ENCODE assay signal across 16 cellular contexts in the genomic region with DNA sequence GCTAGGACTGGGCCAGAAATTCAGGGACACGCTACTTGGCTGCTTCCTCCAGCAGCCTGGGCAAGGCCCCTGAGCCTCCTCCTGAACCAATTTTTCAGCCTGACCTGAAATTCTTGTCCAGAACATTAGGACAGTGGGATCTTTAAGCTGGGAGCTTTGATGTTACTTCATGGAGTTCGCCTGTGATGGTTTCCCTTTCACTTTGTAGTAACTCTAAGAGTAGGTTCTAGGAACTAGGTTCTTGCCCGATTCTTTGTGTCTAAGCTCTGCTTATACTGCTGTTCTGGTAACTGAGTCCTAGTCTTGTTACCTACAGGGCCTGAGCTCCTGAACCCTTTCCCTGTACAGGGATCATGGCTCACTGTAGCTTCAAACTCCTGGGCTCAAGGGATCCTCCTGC.
DNase-seq lines count a peak whose midpoint lies in the region; ATAC-seq and TF ChIP-seq lines count a peak whose summit lies in the region.
"Had no signal": no experiment of that assay in that cellular context is flagged by ENCODE, and none has a peak within 500 bp of the region (broad histone marks: within the 10 kb centered on the region; RNA-seq: fewer than 3 reads in every experiment).

No MANE protein-coding gene starts in this region.

- H3K14ac ChIP-seq in H9 (ENCODE audit: insufficient read depth, low read length) = no peak overlapping the region

- H3K79me2 ChIP-seq in H9 (ENCODE audit: insufficient read depth, low read length) = no peaks in the 10 kb centered on the region

- no peak overlapping the region for H3K56ac ChIP-seq in H9 (ENCODE audit: insufficient read length, low read depth, low read length)

- H3K9ac ChIP-seq in H9 (ENCODE audit: extremely low read depth, insufficient read length, low read length) = no peak overlapping the region

- no peak overlapping the region for H3K27ac ChIP-seq in H9 (ENCODE audit: insufficient read length, low read depth, low read length)
- H3K27ac ChIP-seq: brain microvascular endothelial cell, pancreas, thoracic aorta had no signal

- H3K27me3 ChIP-seq in H9 (ENCODE audit: insufficient read depth, low read length) = no peaks in the 10 kb centered on the region
- H3K27me3 ChIP-seq: pancreas had no signal

- no peak overlapping the region for H3T11ph ChIP-seq in H9 (ENCODE audit: low read length)

- no peaks in the 10 kb centered on the region for H3K36me3 Mint-ChIP-seq in activated naive CD4-positive, alpha-beta T cell treated with anti-CD3 and anti-CD28 coated beads for 36 hours (ENCODE audit: low read depth)
- H3K36me3 Mint-ChIP-seq in activated T-helper 1 cell treated with anti-CD3 and anti-CD28 coated beads, Interleukin-12 subunit alpha, Interleukin-12 subunit beta, Interleukin-2, Interleukin-4 antibody, amounts not matched to agents 30 ng/mL and 10 ng/mL and 1 ng/mL, durations not matched to agents 14 hours and 24 hours and 36 hours (ENCODE audit: low read depth) = no peaks in the 10 kb centered on the region
- H3K36me3 Mint-ChIP-seq in H9 (ENCODE audit: insufficient read depth in 1 of 3, low read depth in 3 of 3) = no peaks in the 10 kb centered on the region

- intact Hi-C loops in activated naive CD4-positive, alpha-beta T cell treated with anti-CD3 and anti-CD28 coated beads for 36 hours (cut with micrococcal nuclease) = loop anchor here (5.0 kb wide), 2 partner anchors 140 to 195 kb away; no protein-coding TSS in a partner anchor
- intact Hi-C loops in activated T-helper 1 cell treated with anti-CD3 and anti-CD28 coated beads, Interleukin-12 subunit alpha, Interleukin-12 subunit beta, Interleukin-2, Interleukin-4 antibody, amounts not matched to agents 30 ng/mL and 10 ng/mL and 1 ng/mL, durations not matched to agents 14 hours and 24 hours and 36 hours (cut with micrococcal nuclease) = loop anchor here (5.0 kb wide), 1 partner anchor 140 kb away; no protein-coding TSS in a partner anchor

- H4K5ac ChIP-seq in H9 (ENCODE audit: insufficient read length, low read depth, low read length) = no peak overlapping the region

- H3K79me1 ChIP-seq in H9 (ENCODE audit: insufficient read depth, low read depth, low read length, poor library complexity, severe bottlenecking) = no peaks in the 10 kb centered on the region

- H2BK5ac ChIP-seq in H9 (ENCODE audit: insufficient read length, low read length) = no peak overlapping the region

- no CpG with 5 or more reads among the region's 3 CpGs for WGBS in H9 (ENCODE audit: extremely low coverage, insufficient read length, low lambda C conversion rate)

- H3K27ac Mint-ChIP-seq in activated naive CD4-positive, alpha-beta T cell treated with anti-CD3 and anti-CD28 coated beads for 36 hours = peak overlapping the region; percentile 3
- H3K27ac Mint-ChIP-seq in activated T-helper 1 cell treated with anti-CD3 and anti-CD28 coated beads, Interleukin-12 subunit alpha, Interleukin-12 subunit beta, Interleukin-2, Interleukin-4 antibody, amounts not matched to agents 30 ng/mL and 10 ng/mL and 1 ng/mL, durations not matched to agents 14 hours and 24 hours and 36 hours = peak overlapping the region; percentile 56
- peak overlapping the region in 1 of 2 donors; percentile 85 for H3K27ac Mint-ChIP-seq in stimulated activated naive CD8-positive, alpha-beta T cell treated with anti-CD3 and anti-CD28 coated beads, Interleukin-15, amount 100 ng/mL, for 72 hours
- H3K27ac Mint-ChIP-seq in H9 = no peak overlapping the region
- H3K27ac Mint-ChIP-seq: GM23338 had no signal

- H3K9me3 ChIP-seq in H9 (ENCODE audit: control insufficient read depth, low read depth, low read length) = no peaks in the 10 kb centered on the region
- H3K9me3 ChIP-seq: pancreas, thoracic aorta had no signal

- H3K4ac ChIP-seq in H9 (ENCODE audit: low read depth, low read length) = no peak overlapping the region

- TF ChIP-seq CTCF in H9 (conservative IDR thresholded peaks at IDR 0.05) = no peak

- H3K9me3 Mint-ChIP-seq in activated naive CD4-positive, alpha-beta T cell treated with anti-CD3 and anti-CD28 coated beads for 36 hours = no peaks in the 10 kb centered on the region
- H3K9me3 Mint-ChIP-seq in activated T-helper 1 cell treated with anti-CD3 and anti-CD28 coated beads, Interleukin-12 subunit alpha, Interleukin-12 subunit beta, Interleukin-2, Interleukin-4 antibody, amounts not matched to agents 30 ng/mL and 10 ng/mL and 1 ng/mL, durations not matched to agents 14 hours and 24 hours and 36 hours = no peaks in the 10 kb centered on the region
- H3K9me3 Mint-ChIP-seq in stimulated activated naive CD8-positive, alpha-beta T cell treated with anti-CD3 and anti-CD28 coated beads, Interleukin-15, amount 100 ng/mL, for 72 hours = no peaks in the 10 kb centered on the region
- H3K9me3 Mint-ChIP-seq in H9 = no peaks in the 10 kb centered on the region
- H3K9me3 Mint-ChIP-seq: GM23338 had no signal

- no peak overlapping the region for H3K4me2 ChIP-seq in H9 (ENCODE audit: insufficient read depth, insufficient read length, low read length)
- H3K4me2 ChIP-seq: GM23338 had no signal

- ATAC-seq in HG03175 (IDR thresholded peaks at IDR 0.05; ENCODE audit: unreplicated experiment) = peak; percentile 19
- ATAC-seq in stimulated activated naive CD8-positive, alpha-beta T cell treated with anti-CD3 and anti-CD28 coated beads, Interleukin-15, amount 100 ng/mL, for 72 hours = no peak
- no peak for ATAC-seq in GM21528 (IDR thresholded peaks at IDR 0.05; ENCODE audit: low FRiP score, unreplicated experiment)
- ATAC-seq in GM18502 (IDR thresholded peaks at IDR 0.05; ENCODE audit: poor library complexity, unreplicated experiment) = no peak
- ATAC-seq: GM23338, pancreas had no signal

- H2BK120ac ChIP-seq in H9 (ENCODE audit: low read depth, low read length, poor library complexity, severe bottlenecking) = no peak overlapping the region

- no peak overlapping the region for H2BK12ac ChIP-seq in H9 (ENCODE audit: insufficient read length, low read depth, low read length)

- no peak overlapping the region for H4K91ac ChIP-seq in H9 (ENCODE audit: insufficient read length, low read depth, low read length)

- H3K23me2 ChIP-seq in H9 (ENCODE audit: insufficient read length, low read depth, low read length, poor library complexity, severe bottlenecking) = peaks cover 7% of the 10 kb centered on the region

- H2AK5ac ChIP-seq in H9 (ENCODE audit: insufficient read length, low read length) = no peak overlapping the region

- peaks cover 3% of the 10 kb centered on the region; the same call in 1 of the 2 replicates for H3K4me1 ChIP-seq in H9 (ENCODE audit: insufficient read depth, low read length)

- no peak overlapping the region for H2AFZ ChIP-seq in H9 (ENCODE audit: low read length)
- H2AFZ ChIP-seq: GM23338 had no signal

- H3K4me3 Mint-ChIP-seq in activated naive CD4-positive, alpha-beta T cell treated with anti-CD3 and anti-CD28 coated beads for 36 hours = peak overlapping the region; percentile 44
- H3K4me3 Mint-ChIP-seq in activated T-helper 1 cell treated with anti-CD3 and anti-CD28 coated beads, Interleukin-12 subunit alpha, Interleukin-12 subunit beta, Interleukin-2, Interleukin-4 antibody, amounts not matched to agents 30 ng/mL and 10 ng/mL and 1 ng/mL, durations not matched to agents 14 hours and 24 hours and 36 hours = peak overlapping the region; percentile 70
- H3K4me3 Mint-ChIP-seq in stimulated activated naive CD8-positive, alpha-beta T cell treated with anti-CD3 and anti-CD28 coated beads, Interleukin-15, amount 100 ng/mL, for 72 hours = peak overlapping the region; percentile 67 to 76
- H3K4me3 Mint-ChIP-seq in H9 = no peak overlapping the region
- H3K4me3 Mint-ChIP-seq: GM23338 had no signal

- H3K27me3 Mint-ChIP-seq in activated naive CD4-positive, alpha-beta T cell treated with anti-CD3 and anti-CD28 coated beads for 36 hours (ENCODE audit: low read depth) = no peaks in the 10 kb centered on the region
- H3K27me3 Mint-ChIP-seq in activated T-helper 1 cell treated with anti-CD3 and anti-CD28 coated beads, Interleukin-12 subunit alpha, Interleukin-12 subunit beta, Interleukin-2, Interleukin-4 antibody, amounts not matched to agents 30 ng/mL and 10 ng/mL and 1 ng/mL, durations not matched to agents 14 hours and 24 hours and 36 hours (ENCODE audit: insufficient read depth) = peaks cover 13% of the 10 kb centered on the region
- H3K27me3 Mint-ChIP-seq in stimulated activated naive CD8-positive, alpha-beta T cell treated with anti-CD3 and anti-CD28 coated beads, Interleukin-15, amount 100 ng/mL, for 72 hours = peaks cover 8% of the 10 kb centered on the region
- peaks cover 28% of the 10 kb centered on the region for H3K27me3 Mint-ChIP-seq in H9 (ENCODE audit: low read depth)

- H4K8ac ChIP-seq in H9 (replicated peaks; ENCODE audit: insufficient read length, low read depth, low read length) = no peak overlapping the region

- DNase-seq in activated naive CD4-positive, alpha-beta T cell treated with anti-CD3 and anti-CD28 coated beads for 36 hours = no peak
- no peak for DNase-seq in activated naive CD4-positive, alpha-beta T cell treated with anti-CD3 and anti-CD28 coated beads, Interleukin-2, amount 50 U/mL, for 16 hours
- no peak for DNase-seq in activated T-helper 1 cell treated with anti-CD3 and anti-CD28 coated beads, Interleukin-12 subunit alpha, Interleukin-12 subunit beta, Interleukin-2, Interleukin-4 antibody, amounts not matched to agents 30 ng/mL and 10 ng/mL and 1 ng/mL, durations not matched to agents 14 hours and 24 hours and 36 hours (ENCODE audit: low spot score)
- DNase-seq in stimulated activated naive CD8-positive, alpha-beta T cell treated with anti-CD3 and anti-CD28 coated beads, Interleukin-15, amount 100 ng/mL, for 72 hours = no peak
- DNase-seq in H9 = no peak
- DNase-seq: brain microvascular endothelial cell; DMS153; effector CD8-positive, alpha-beta T cell; foreskin fibroblast; midbrain; pancreas had no signal

- no peak overlapping the region for H2BK20ac ChIP-seq in H9 (ENCODE audit: low read depth, low read length, poor library complexity, severe bottlenecking)

- no peak overlapping the region for H3K18ac ChIP-seq in H9 (ENCODE audit: insufficient read length, low read depth, low read length)

- no peaks in the 10 kb centered on the region for H4K20me1 ChIP-seq in H9 (ENCODE audit: control insufficient read depth, insufficient read depth, insufficient read length)

- CTCF ChIA-PET in activated naive CD4-positive, alpha-beta T cell treated with anti-CD3 and anti-CD28 coated beads for 36 hours (lab: Charles Lee) = interaction anchor here (0.8 to 7.6 kb wide), 5 partner anchors 8 to 45 kb away, joined by 3 to 110 read pairs (median 27); no protein-coding TSS in a partner anchor

- no peak overlapping the region for H3K23ac ChIP-seq in H9 (ENCODE audit: insufficient read length, low read depth, low read length)

- H3K4me1 Mint-ChIP-seq in activated naive CD4-positive, alpha-beta T cell treated with anti-CD3 and anti-CD28 coated beads for 36 hours (ENCODE audit: low read depth) = peaks cover 73% of the 10 kb centered on the region
- H3K4me1 Mint-ChIP-seq in activated T-helper 1 cell treated with anti-CD3 and anti-CD28 coated beads, Interleukin-12 subunit alpha, Interleukin-12 subunit beta, Interleukin-2, Interleukin-4 antibody, amounts not matched to agents 30 ng/mL and 10 ng/mL and 1 ng/mL, durations not matched to agents 14 hours and 24 hours and 36 hours (ENCODE audit: low read depth) = peaks cover 74% of the 10 kb centered on the region
- peaks cover 79% of the 10 kb centered on the region for H3K4me1 Mint-ChIP-seq in stimulated activated naive CD8-positive, alpha-beta T cell treated with anti-CD3 and anti-CD28 coated beads, Interleukin-15, amount 100 ng/mL, for 72 hours
- peaks cover 23 to 26% of the 10 kb centered on the region in 2 experiments for H3K4me1 Mint-ChIP-seq in H9

- H2BK15ac ChIP-seq in H9 (ENCODE audit: low read depth, low read length) = no peak overlapping the region

Comparison
In these comparisons a context has a peak if more than half of its experiments do, and no peak if none do; other contexts are left out.
1. H3K27ac Mint-ChIP-seq: peak in activated naive CD4-positive, alpha-beta T cell treated with anti-CD3 and anti-CD28 coated beads for 36 hours (single experiment) and activated T-helper 1 cell treated with anti-CD3 and anti-CD28 coated beads, Interleukin-12 subunit alpha, Interleukin-12 subunit beta, Interleukin-2, Interleukin-4 antibody, amounts not matched to agents 30 ng/mL and 10 ng/mL and 1 ng/mL, durations not matched to agents 14 hours and 24 hours and 36 hours (single experiment); none in H9 (0 of 3).
2. H3K4me3 Mint-ChIP-seq: peak in activated naive CD4-positive, alpha-beta T cell treated with anti-CD3 and anti-CD28 coated beads for 36 hours (single experiment), activated T-helper 1 cell treated with anti-CD3 and anti-CD28 coated beads, Interleukin-12 subunit alpha, Interleukin-12 subunit beta, Interleukin-2, Interleukin-4 antibody, amounts not matched to agents 30 ng/mL and 10 ng/mL and 1 ng/mL, durations not matched to agents 14 hours and 24 hours and 36 hours (single experiment) and stimulated activated naive CD8-positive, alpha-beta T cell treated with anti-CD3 and anti-CD28 coated beads, Interleukin-15, amount 100 ng/mL, for 72 hours (2 of 2); none in H9 (0 of 2).